In the genomic region with DNA sequence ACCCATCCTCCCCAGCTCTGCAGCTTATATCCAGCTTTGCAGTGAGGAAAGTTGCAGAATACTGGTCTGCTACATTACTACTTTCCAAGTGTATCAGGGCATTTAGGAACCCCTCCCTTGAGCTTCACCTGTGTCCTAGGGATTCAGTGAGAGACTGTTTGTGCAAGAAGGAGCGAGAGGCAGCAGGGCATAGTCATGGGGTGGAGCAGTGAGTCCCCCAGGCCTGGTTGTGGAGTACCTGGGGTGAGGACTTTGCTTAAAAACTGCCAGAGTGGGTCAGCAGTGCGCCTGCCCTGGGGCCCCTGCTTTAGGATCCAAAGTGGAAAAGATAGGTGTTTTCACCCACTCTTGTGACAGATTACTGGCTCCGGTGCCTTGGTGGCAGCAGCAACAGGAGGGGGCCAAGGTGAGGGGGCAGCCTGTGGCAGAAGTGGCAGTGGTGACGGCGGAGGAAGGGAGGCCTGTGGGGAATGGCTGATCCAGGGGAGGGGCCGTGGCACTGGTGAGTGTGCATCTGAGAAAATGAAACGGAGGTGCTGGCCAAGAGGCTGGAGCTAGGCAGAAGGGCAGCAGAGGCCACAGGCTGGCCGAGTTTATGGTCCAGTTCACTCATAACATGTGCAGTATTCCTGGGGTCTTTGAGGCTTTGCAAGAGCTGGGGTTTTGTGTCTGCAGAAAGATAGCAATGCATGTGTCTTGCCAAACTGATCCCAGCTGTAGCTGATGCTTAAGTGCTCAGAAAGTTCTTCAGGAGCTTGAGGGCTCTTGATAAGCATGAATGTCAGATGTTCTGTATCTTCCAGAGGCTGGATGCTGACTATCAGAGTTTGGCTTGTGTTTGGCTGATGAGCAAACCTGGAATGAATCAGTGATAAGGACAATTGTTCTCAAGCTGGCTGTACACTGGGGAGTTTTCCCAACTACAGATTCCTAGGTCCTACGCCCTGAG, we compare ENCODE assay signal across 1 cellular context.
TF ChIP-seq lines count a peak whose summit lies in the region.

No MANE protein-coding gene starts in this region.

TF ChIP-seq in GM23338, 12 proteins besides CTCF, POLR2A, EP300 and RAD21 (continued from another document):
- TF ChIP-seq ZNF462 (CRISPR knock-in tag; IDR thresholded peaks at IDR 0.05): no peak
TF ChIP-seq in GM23338: peak in this region for 0.
